Comparison of ENCODE assay signal across 11 cellular contexts in genomic region chr22:23157560-23158515, GRCh38. TPM values are rescaled to one million over a fixed set of nuclear protein-coding genes. Genes with fewer than 3 reads are reported as not detected.
"Had no signal": no experiment of that assay in that cellular context is flagged by ENCODE, and none has a peak within 500 bp of the region (broad histone marks: within the 10 kb centered on the region; RNA-seq: fewer than 3 reads in every experiment).

No MANE protein-coding gene starts in this region.

- DNase-seq: activated CD4-positive, alpha-beta T cell treated with anti-CD3 and anti-CD28 coated beads for 48 hours; activated naive CD4-positive, alpha-beta T cell treated with Interleukin-2 at 50 U/mL for 16 hours; stimulated activated CD4-positive, alpha-beta T cell treated with anti-CD3 and anti-CD28 coated beads, Interleukin-2, amount 100 ng/mL, for 48 hours; stimulated activated naive CD8-positive, alpha-beta T cell treated with anti-CD3 and anti-CD28 coated beads, Interleukin-15, Interleukin-2, amounts not matched to agents 100 U/mL and 50 U/mL, for 24 hours had no signal

- H3K9me3 ChIP-seq: colonic mucosa, heart left ventricle, suprapubic skin had no signal

- H3K27ac ChIP-seq: colonic mucosa, heart left ventricle, suprapubic skin had no signal

- H3K36me3 ChIP-seq: colonic mucosa, heart left ventricle had no signal

- H3K27me3 ChIP-seq: colonic mucosa, suprapubic skin had no signal

- FAIRE-seq: frontal cortex, islet of Langerhans had no signal

- ATAC-seq: heart left ventricle; stimulated activated naive CD8-positive, alpha-beta T cell treated with anti-CD3 and anti-CD28 coated beads, Interleukin-15, Interleukin-2, amounts not matched to agents 100 U/mL and 50 U/mL, for 24 hours had no signal

- H3K4me3 ChIP-seq: colonic mucosa, heart left ventricle, suprapubic skin had no signal

- H3K4me1 ChIP-seq: colonic mucosa had no signal

RNA-seq across cellular contexts. Expression of gene RSPH14, which starts 16.0 kb away (rescaled TPM):
- total RNA-seq: heart left ventricle, osteoblast had no signal
- polyA plus RNA-seq: fibroblast of lung, heart left ventricle had no signal
